1 cellular context compared by ENCODE assay signal in genomic region chr6:16711551-16712249, GRCh38.
TF ChIP-seq lines count a peak whose summit lies in the region.

No MANE protein-coding gene starts in this region.

TF ChIP-seq in HEK293, 187 proteins besides CTCF, POLR2A, EP300 and RAD21 (continued from another document):
- TF ChIP-seq ZNF837 (tag by site-specific recombination; IDR thresholded peaks at IDR 0.05) = no peak
- TF ChIP-seq ZNF768 (tag by site-specific recombination; IDR thresholded peaks at IDR 0.05) = no peak
- no peak for TF ChIP-seq ZNF473 (tag by site-specific recombination; IDR thresholded peaks at IDR 0.05)
- no peak for TF ChIP-seq ZNF645 (tag by site-specific recombination; IDR thresholded peaks at IDR 0.05)
- TF ChIP-seq ZBTB44 (tag by site-specific recombination; IDR thresholded peaks at IDR 0.05) = peak; percentile 69; the same call in 1 of the 2 replicates
- TF ChIP-seq ZNF692 (tag by site-specific recombination; IDR thresholded peaks at IDR 0.05) = no peak
- no peak for TF ChIP-seq PRDM1 (tag by site-specific recombination; IDR thresholded peaks at IDR 0.05)
- no peak for TF ChIP-seq SETDB1 (IDR thresholded peaks at IDR 0.05; ENCODE audit: insufficient read length, low read length)
- no peak for TF ChIP-seq PRDM4 (tag by site-specific recombination; IDR thresholded peaks at IDR 0.05)
- no peak for TF ChIP-seq ZIC2 (tag by site-specific recombination; IDR thresholded peaks at IDR 0.05)
- no peak for TF ChIP-seq ZNF157 (tag by site-specific recombination; IDR thresholded peaks at IDR 0.05)
- peak; percentile 52; the same call in 1 of the 2 replicates for TF ChIP-seq SP3 (tag by site-specific recombination; IDR thresholded peaks at IDR 0.05)
- TF ChIP-seq ZNF843 (tag by site-specific recombination; IDR thresholded peaks at IDR 0.05) = no peak
- TF ChIP-seq BCL6B (tag by site-specific recombination; IDR thresholded peaks at IDR 0.05) = no peak
- no peak for TF ChIP-seq ZNF777 (tag by site-specific recombination; IDR thresholded peaks at IDR 0.05; ENCODE audit: borderline replicate concordance)
- no peak for TF ChIP-seq ZNF114 (tag by site-specific recombination; IDR thresholded peaks at IDR 0.05)
- TF ChIP-seq KLF7 (tag by site-specific recombination; IDR thresholded peaks at IDR 0.05; ENCODE audit: borderline replicate concordance) = no peak
- TF ChIP-seq ZNF791 (tag by site-specific recombination; IDR thresholded peaks at IDR 0.05) = no peak
- no peak for TF ChIP-seq ZNF274 (IDR thresholded peaks at IDR 0.05; ENCODE audit: low read length)
- no peak for TF ChIP-seq ZNF274 (tag by site-specific recombination; IDR thresholded peaks at IDR 0.05; ENCODE audit: borderline replicate concordance)
- no peak for TF ChIP-seq ZNF426 (tag by site-specific recombination; IDR thresholded peaks at IDR 0.05)
- no peak for TF ChIP-seq PBX3 (CRISPR knock-in tag; IDR thresholded peaks at IDR 0.05)
- no peak for TF ChIP-seq ZNF416 (tag by site-specific recombination; IDR thresholded peaks at IDR 0.05)
- no peak for TF ChIP-seq ZNF19 (tag by site-specific recombination; IDR thresholded peaks at IDR 0.05; ENCODE audit: low read depth)
- TF ChIP-seq ZNF155 (tag by site-specific recombination; IDR thresholded peaks at IDR 0.05) = no peak
- TF ChIP-seq ZNF132 (tag by site-specific recombination; IDR thresholded peaks at IDR 0.05; ENCODE audit: borderline replicate concordance) = no peak
- TF ChIP-seq ZNF639 (tag by site-specific recombination; IDR thresholded peaks at IDR 0.05) = no peak
- TF ChIP-seq ZNF335 (tag by site-specific recombination; conservative IDR thresholded peaks at IDR 0.05) = no peak
- no peak for TF ChIP-seq GLIS2 (tag by site-specific recombination; IDR thresholded peaks at IDR 0.05)
- TF ChIP-seq ZNF830 (tag by site-specific recombination; IDR thresholded peaks at IDR 0.05; ENCODE audit: low read depth) = no peak
- TF ChIP-seq FEZF1 (tag by site-specific recombination; IDR thresholded peaks at IDR 0.05) = peak; percentile 55
